Comparison of ENCODE assay signal across 23 cellular contexts in genomic region chr7:22184549-22185199, GRCh38.
DNase-seq lines count a peak whose midpoint lies in the region; ATAC-seq and TF ChIP-seq lines count a peak whose summit lies in the region.
"Had no signal": no experiment of that assay in that cellular context is flagged by ENCODE, and none has a peak within 500 bp of the region (broad histone marks: within the 10 kb centered on the region; RNA-seq: fewer than 3 reads in every experiment).

No MANE protein-coding gene starts in this region.

- no peak for TF ChIP-seq CTCF in glutamatergic neuron (IDR thresholded peaks at IDR 0.05; ENCODE audit: partially characterized antibody, unreplicated experiment)

- no peak for ATAC-seq in GM19023 (IDR thresholded peaks at IDR 0.05; ENCODE audit: unreplicated experiment)
- ATAC-seq: psoas muscle; stimulated activated naive CD8-positive, alpha-beta T cell treated with anti-CD3 and anti-CD28 coated beads, Interleukin-15, Interleukin-2, amounts not matched to agents 100 U/mL and 50 U/mL, for 24 hours; upper lobe of right lung had no signal

- H3K27me3 Mint-ChIP-seq in glutamatergic neuron (ENCODE audit: unreplicated experiment), result peaks cover under 1% of the 10 kb centered on the region

- peaks cover 62% of the 10 kb centered on the region for H3K4me1 Mint-ChIP-seq in glutamatergic neuron (ENCODE audit: low read depth, unreplicated experiment)

- peak overlapping the region; percentile 70 for H3K4me3 Mint-ChIP-seq in glutamatergic neuron (ENCODE audit: unreplicated experiment)
- H3K4me3 Mint-ChIP-seq: activated CD4-positive, alpha-beta memory T cell treated with anti-CD3 and anti-CD28 coated beads, Interleukin-2, amount 10 ng/mL, durations not matched to agents 7 days and 5 days; HFFc6; mesothelial cell of epicardium; nephron progenitor cell had no signal

- H3K27ac Mint-ChIP-seq in glutamatergic neuron (ENCODE audit: unreplicated experiment), result no peak overlapping the region
- H3K27ac Mint-ChIP-seq: activated CD4-positive, alpha-beta memory T cell treated with anti-CD3 and anti-CD28 coated beads, Interleukin-2, amount 10 ng/mL, durations not matched to agents 7 days and 5 days; HFFc6; mesothelial cell of epicardium; nephron progenitor cell had no signal

- peaks cover 7% of the 10 kb centered on the region for H3K36me3 Mint-ChIP-seq in glutamatergic neuron (ENCODE audit: unreplicated experiment)

- H3K27ac ChIP-seq in temporal lobe (ENCODE audit: low read depth, low read length), result peak overlapping the region; percentile 88
- H3K27ac ChIP-seq: 22Rv1, hepatocyte, psoas muscle, skin epidermis, upper lobe of right lung had no signal

- intact Hi-C loops in head of caudate nucleus (cut with DNase I), result no loop called here

- no peaks in the 10 kb centered on the region for H3K9me3 Mint-ChIP-seq in glutamatergic neuron (ENCODE audit: unreplicated experiment)
- H3K9me3 Mint-ChIP-seq: HFFc6 had no signal

- DNase-seq in DMS79 treated with DMSO at 0.1 percent for 48 hours (lab: John Stamatoyannopoulos, UW), result peak; percentile 7
- DNase-seq in DMS79 (lab: John Stamatoyannopoulos, UW), result no peak
- peak; percentile 77 to 85 for DNase-seq in NCI-H524 (lab: John Stamatoyannopoulos, UW)
- DNase-seq in glutamatergic neuron, result no peak
- DNase-seq in head of caudate nucleus, result no peak
- DNase-seq in NCI-H82 treated with DMSO at 0.1 percent for 48 hours (lab: John Stamatoyannopoulos, UW; ENCODE audit: unreplicated experiment), result no peak
- DNase-seq: activated CD4-positive, alpha-beta memory T cell treated with anti-CD3 and anti-CD28 coated beads, Interleukin-2, amount 10 ng/mL, durations not matched to agents 7 days and 5 days; activated naive CD4-positive, alpha-beta T cell treated with Interleukin-2 at 50 U/mL for 16 hours; AML-193; HFFc6; Karpas-422; NCI-H1048; nephron progenitor cell; NK-92 treated with Interleukin-12 subunit alpha and Interleukin-12 subunit beta, amount 100 ng/mL, for 24 hours; psoas muscle; stimulated activated naive CD8-positive, alpha-beta T cell treated with anti-CD3 and anti-CD28 coated beads, Interleukin-15, Interleukin-2, amounts not matched to agents 100 U/mL and 50 U/mL, for 24 hours; upper lobe of right lung had no signal

Comparison
In these comparisons a context has a peak if more than half of its experiments do, and no peak if none do; other contexts are left out.
1. DNase-seq: peak in DMS79 treated with DMSO at 0.1 percent for 48 hours (single experiment) and NCI-H524 (2 of 2); none in DMS79 (single experiment), glutamatergic neuron (single experiment), head of caudate nucleus (0 of 42) and NCI-H82 treated with DMSO at 0.1 percent for 48 hours (single experiment).